25 cellular contexts compared by ENCODE assay signal in genomic region chr17:4409659-4410058, GRCh38. TPM values are rescaled to one million over a fixed set of nuclear protein-coding genes. Genes with fewer than 3 reads are reported as not detected.
"Had no signal": no experiment of that assay in that cellular context is flagged by ENCODE, and none has a peak within 500 bp of the region (broad histone marks: within the 10 kb centered on the region; RNA-seq: fewer than 3 reads in every experiment).

No MANE protein-coding gene starts in this region.

- H3K27me3 Mint-ChIP-seq: activated naive CD8-positive, alpha-beta T cell treated with anti-CD3 and anti-CD28 coated beads, Interleukin-2, amount 50 U/mL, for 24 hours; brain; central memory CD8-positive, alpha-beta T cell had no signal

- H3K4me3 ChIP-seq: colonic mucosa, heart right ventricle, prostate gland, thyroid gland had no signal

- H3K9me3 Mint-ChIP-seq: activated naive CD4-positive, alpha-beta T cell treated with anti-CD3 and anti-CD28 coated beads, Interleukin-2, amount 10 ng/mL, durations not matched to agents 7 days and 5 days; activated naive CD8-positive, alpha-beta T cell treated with anti-CD3 and anti-CD28 coated beads, Interleukin-2, amount 50 U/mL, for 24 hours; brain; central memory CD8-positive, alpha-beta T cell; endodermal cell; immature natural killer cell; naive thymus-derived CD4-positive, alpha-beta T cell had no signal

- H3K4me1 ChIP-seq: colonic mucosa, prostate gland had no signal

- H3K27ac Mint-ChIP-seq: activated naive CD4-positive, alpha-beta T cell treated with anti-CD3 and anti-CD28 coated beads, Interleukin-2, amount 10 ng/mL, durations not matched to agents 7 days and 5 days; activated naive CD8-positive, alpha-beta T cell treated with anti-CD3 and anti-CD28 coated beads, Interleukin-2, amount 50 U/mL, for 24 hours; brain; endodermal cell; immature natural killer cell; naive thymus-derived CD4-positive, alpha-beta T cell had no signal

- H3K9me3 ChIP-seq: colonic mucosa, heart right ventricle, prostate gland, thyroid gland had no signal

- H3K36me3 ChIP-seq: colonic mucosa, heart right ventricle, prostate gland, thyroid gland had no signal

- H3K36me3 Mint-ChIP-seq: activated naive CD4-positive, alpha-beta T cell treated with anti-CD3 and anti-CD28 coated beads, Interleukin-2, amount 10 ng/mL, durations not matched to agents 7 days and 5 days; brain; immature natural killer cell; naive thymus-derived CD4-positive, alpha-beta T cell had no signal

- H3K27me3 ChIP-seq: colonic mucosa, heart right ventricle, thyroid gland had no signal

- DNase-seq: activated CD4-positive, alpha-beta T cell treated with anti-CD3 and anti-CD28 coated beads, Interleukin-2, amount 50 U/mL, for 1 hour; activated CD4-positive, CD25-positive, alpha-beta regulatory T cell treated with anti-CD3 and anti-CD28 coated beads, Interleukin-2, amount 50 U/mL, for 72 hours; activated CD8-positive, alpha-beta memory T cell treated with anti-CD3 and anti-CD28 coated beads for 24 hours; activated CD8-positive, alpha-beta memory T cell treated with anti-CD3 and anti-CD28 coated beads, Interleukin-2, amount 50 U/mL, for 48 hours; activated effector memory CD4-positive, alpha-beta T cell treated with Interleukin-2 at 50 U/mL for 16 hours; activated naive CD4-positive, alpha-beta T cell treated with anti-CD3 and anti-CD28 coated beads, Interleukin-2, amount 10 ng/mL, durations not matched to agents 7 days and 5 days; activated naive CD8-positive, alpha-beta T cell treated with anti-CD3 and anti-CD28 coated beads, Interleukin-2, amount 50 U/mL, for 24 hours; activated T-cell treated with anti-CD3 and anti-CD28 coated beads, Interleukin-2, amount 50 U/mL, for 48 hours; anterior cingulate cortex; colonic mucosa; endodermal cell; heart right ventricle; immature natural killer cell; mesendoderm; naive thymus-derived CD4-positive, alpha-beta T cell; right cardiac atrium; stimulated activated CD4-positive, alpha-beta T cell treated with anti-CD3 and anti-CD28 coated beads, Interleukin-2, amount 100 ng/mL, for 24 hours; stimulated activated naive CD4-positive, alpha-beta T cell treated with Interleukin-2 at 50 U/mL for 16 hours; T-helper 1 cell; thyroid gland had no signal

- H3K4me3 Mint-ChIP-seq: activated naive CD4-positive, alpha-beta T cell treated with anti-CD3 and anti-CD28 coated beads, Interleukin-2, amount 10 ng/mL, durations not matched to agents 7 days and 5 days; activated naive CD8-positive, alpha-beta T cell treated with anti-CD3 and anti-CD28 coated beads, Interleukin-2, amount 50 U/mL, for 24 hours; brain; central memory CD8-positive, alpha-beta T cell; endodermal cell; immature natural killer cell; naive thymus-derived CD4-positive, alpha-beta T cell had no signal

- H3K27ac ChIP-seq: colonic mucosa, heart right ventricle, prostate gland, thyroid gland had no signal

- ATAC-seq: activated naive CD8-positive, alpha-beta T cell treated with anti-CD3 and anti-CD28 coated beads, Interleukin-2, amount 50 U/mL, for 24 hours; heart right ventricle; naive thymus-derived CD4-positive, alpha-beta T cell; right cardiac atrium had no signal

RNA-seq across cellular contexts. Expression of gene SPNS3, which starts 24.1 kb away (rescaled TPM):
- total RNA-seq: endodermal cell, osteocyte, skeletal muscle tissue had no signal
